In genomic region chr20:41001497-41001896, GRCh38 we compare ENCODE assay signal across 20 cellular contexts. TPM values are rescaled to one million over a fixed set of nuclear protein-coding genes. Genes with fewer than 3 reads are reported as not detected.
DNase-seq lines count a peak whose midpoint lies in the region; FAIRE-seq and TF ChIP-seq lines count a peak whose summit lies in the region.
"Had no signal": no experiment of that assay in that cellular context is flagged by ENCODE, and none has a peak within 500 bp of the region (broad histone marks: within the 10 kb centered on the region; RNA-seq: fewer than 3 reads in every experiment).

No MANE protein-coding gene starts in this region.

- no peak for TF ChIP-seq CTCF in fibroblast of pulmonary artery (IDR thresholded peaks at IDR 0.05; ENCODE audit: low read length, missing control alignments)

- intact Hi-C loops in activated CD4-positive, alpha-beta T cell treated with anti-CD3 and anti-CD28 coated beads, Interleukin-2, amount 10 ng/mL, durations not matched to agents 24 days and 14 days (cut with micrococcal nuclease), result loop anchor here (10.0 kb wide), 1 partner anchor 443 kb away; no protein-coding TSS in a partner anchor

- H3K79me2 ChIP-seq in GM23248 (ENCODE audit: insufficient read depth), result no peaks in the 10 kb centered on the region

- no peaks in the 10 kb centered on the region for H3K9me3 Mint-ChIP-seq in activated CD4-positive, alpha-beta T cell treated with anti-CD3 and anti-CD28 coated beads, Interleukin-2, amount 10 ng/mL, durations not matched to agents 24 days and 14 days
- H3K9me3 Mint-ChIP-seq: activated naive CD4-positive, alpha-beta T cell treated with anti-CD3 and anti-CD28 coated beads, Interleukin-2, amount 50 U/mL, for 72 hours; stimulated activated naive CD8-positive, alpha-beta T cell treated with anti-CD3 and anti-CD28 coated beads, Interleukin-15, Interleukin-2, amounts not matched to agents 100 ng/mL and 50 ng/mL, for 24 hours had no signal

- no peak overlapping the region for H3K27ac Mint-ChIP-seq in activated CD4-positive, alpha-beta T cell treated with anti-CD3 and anti-CD28 coated beads, Interleukin-2, amount 10 ng/mL, durations not matched to agents 24 days and 14 days
- H3K27ac Mint-ChIP-seq: activated naive CD4-positive, alpha-beta T cell treated with anti-CD3 and anti-CD28 coated beads, Interleukin-2, amount 50 U/mL, for 72 hours had no signal

- no peak for FAIRE-seq in GM12892 (lab: Jason Lieb, UNC)

- H3K9ac ChIP-seq in GM23248, result no peak overlapping the region

- no peak overlapping the region for H3K4me3 Mint-ChIP-seq in activated CD4-positive, alpha-beta T cell treated with anti-CD3 and anti-CD28 coated beads, Interleukin-2, amount 10 ng/mL, durations not matched to agents 24 days and 14 days
- H3K4me3 Mint-ChIP-seq: stimulated activated naive CD8-positive, alpha-beta T cell treated with anti-CD3 and anti-CD28 coated beads, Interleukin-15, Interleukin-2, amounts not matched to agents 100 ng/mL and 50 ng/mL, for 24 hours had no signal

- peaks cover 36% of the 10 kb centered on the region for H3K4me1 Mint-ChIP-seq in activated CD4-positive, alpha-beta T cell treated with anti-CD3 and anti-CD28 coated beads, Interleukin-2, amount 10 ng/mL, durations not matched to agents 24 days and 14 days

- H3K27me3 ChIP-seq in GM23248 (replicated peaks; ENCODE audit: insufficient read depth), result no peaks in the 10 kb centered on the region
- H3K27me3 ChIP-seq: tibial artery had no signal

- peaks cover 34% of the 10 kb centered on the region for H3K4me1 ChIP-seq in GM23248 (ENCODE audit: insufficient read depth)

- H3K27ac ChIP-seq in GM23248, result no peak overlapping the region
- H3K27ac ChIP-seq: tibial artery had no signal

- H3K4me3 ChIP-seq in GM23248, result no peak overlapping the region
- no peak overlapping the region for H3K4me3 ChIP-seq in fibroblast of pulmonary artery (replicated peaks; ENCODE audit: low read depth, low read length)
- H3K4me3 ChIP-seq: tibial artery had no signal

- DNase-seq in GM23248, result peak; percentile 29
- peak; percentile 88 for DNase-seq in MV-4-11 (lab: John Stamatoyannopoulos, UW)
- DNase-seq in SKM-1 (lab: John Stamatoyannopoulos, UW; ENCODE audit: unreplicated experiment), result peak; percentile 35
- peak; percentile 52 for DNase-seq in fibroblast of pulmonary artery (ENCODE audit: low read depth)
- no peak for DNase-seq in T-helper 9 cell
- no peak for DNase-seq in activated CD4-positive, alpha-beta T cell treated with anti-CD3 and anti-CD28 coated beads, Interleukin-2, amount 10 ng/mL, durations not matched to agents 24 days and 14 days
- no peak for DNase-seq in GM12892 (ENCODE audit: insufficient read length)
- no peak for DNase-seq in 8988T
- DNase-seq: activated CD4-positive, alpha-beta T cell treated with anti-CD3 and anti-CD28 coated beads, Interleukin-2, amount 50 U/mL, for 1 hour; effector CD4-positive, alpha-beta T cell; kidney glomerular epithelial cell; NCI-H1694; NCI-H2171; NCI-H524 treated with DMSO at 0.1 percent for 48 hours; OCI-M1; Right ventricle myocardium superior; stimulated activated CD4-positive, alpha-beta T cell treated with anti-CD3 and anti-CD28 coated beads, Interleukin-12 subunit alpha, Interleukin-12 subunit beta, amount 100 ng/mL, for 4 hours had no signal

- WGBS in GM23248 (ENCODE audit: low coverage in 1 of 2, low lambda C conversion rate in 2 of 2, missing lambda C conversion rate in 2 of 2), 2 experiments, result 88 to 89% methylated on average over 4 of the region's 4 CpGs

- H3F3A ChIP-seq in GM23248 (ENCODE audit: insufficient read depth), result peaks cover 27% of the 10 kb centered on the region

- no peaks in the 10 kb centered on the region for H3K27me3 Mint-ChIP-seq in activated CD4-positive, alpha-beta T cell treated with anti-CD3 and anti-CD28 coated beads, Interleukin-2, amount 10 ng/mL, durations not matched to agents 24 days and 14 days
- H3K27me3 Mint-ChIP-seq: stimulated activated naive CD8-positive, alpha-beta T cell treated with anti-CD3 and anti-CD28 coated beads, Interleukin-15, Interleukin-2, amounts not matched to agents 100 ng/mL and 50 ng/mL, for 24 hours had no signal

- peaks cover 2% of the 10 kb centered on the region for H3K36me3 Mint-ChIP-seq in activated CD4-positive, alpha-beta T cell treated with anti-CD3 and anti-CD28 coated beads, Interleukin-2, amount 10 ng/mL, durations not matched to agents 24 days and 14 days (ENCODE audit: low read depth)
- H3K36me3 Mint-ChIP-seq: activated naive CD4-positive, alpha-beta T cell treated with anti-CD3 and anti-CD28 coated beads, Interleukin-2, amount 50 U/mL, for 72 hours had no signal

- in situ Hi-C loops in GM23248 (cut with MboI), result no loop called here

- no peak for TF ChIP-seq POLR2A in GM12892 (IDR thresholded peaks at IDR 0.05; ENCODE audit: low read depth, low read length)

- no peaks in the 10 kb centered on the region for H3K36me3 ChIP-seq in GM23248 (ENCODE audit: low read depth)
- H3K36me3 ChIP-seq: tibial artery had no signal

- no peaks in the 10 kb centered on the region for H3K9me2 ChIP-seq in GM23248 (ENCODE audit: insufficient read depth)

- H3K4me2 ChIP-seq in GM23248 (ENCODE audit: unreplicated experiment), result no peak overlapping the region

- no peak overlapping the region for H2AFZ ChIP-seq in GM23248

- no peaks in the 10 kb centered on the region for H4K20me1 ChIP-seq in GM23248 (ENCODE audit: insufficient read depth)

- no peaks in the 10 kb centered on the region for H3K9me3 ChIP-seq in GM23248 (ENCODE audit: low read depth)
- H3K9me3 ChIP-seq: tibial artery had no signal

RNA-seq across cellular contexts. Expression of gene TOP1, which starts 27.1 kb away (rescaled TPM):
- 7.2 and 9.0 TPM in 2 replicates for total RNA-seq in GM23248 (2014; rRNA removed; shearing (Covaris generic))
- polyA plus RNA-seq in GM23248 (2016; fragmentation: Nextera tagmentation; extraction: Ambion mirVana), result 17.9 and 18.2 TPM in 2 replicates
- total RNA-seq in activated CD4-positive, alpha-beta T cell treated with anti-CD3 and anti-CD28 coated beads, Interleukin-2, amount 10 ng/mL, durations not matched to agents 24 days and 14 days, result 117 TPM in 2 replicates
- polyA plus RNA-seq in GM12892 (2012; ENCODE audit: missing spikeins), result 69.1 TPM

Comparison
In these comparisons a context has a peak if more than half of its experiments do, and no peak if none do; other contexts are left out.
1. DNase-seq: peak in GM23248 (single experiment), MV-4-11 (single experiment), SKM-1 (single experiment) and fibroblast of pulmonary artery (single experiment); none in T-helper 9 cell (single experiment), activated CD4-positive, alpha-beta T cell treated with anti-CD3 and anti-CD28 coated beads, Interleukin-2, amount 10 ng/mL, durations not matched to agents 24 days and 14 days (single experiment), GM12892 (single experiment) and 8988T (single experiment).
2. RNA of gene TOP1, which starts 27.1 kb away (total RNA-seq): 117 TPM in activated CD4-positive, alpha-beta T cell treated with anti-CD3 and anti-CD28 coated beads, Interleukin-2, amount 10 ng/mL, durations not matched to agents 24 days and 14 days; 7.2 to 9.0 TPM in GM23248; every median in the first group is over 10 times any median in the second.